In genomic region chr11:79069504-79069903, GRCh38 we compare ENCODE assay signal across 8 cellular contexts.
"Had no signal": no experiment of that assay in that cellular context is flagged by ENCODE, and none has a peak within 500 bp of the region (broad histone marks: within the 10 kb centered on the region; RNA-seq: fewer than 3 reads in every experiment).

No MANE protein-coding gene starts in this region.

- H3K9ac ChIP-seq: GM23248 had no signal

- H3K27ac Mint-ChIP-seq: IgD-negative memory B cell had no signal

- H3K4me3 Mint-ChIP-seq: IgD-negative memory B cell had no signal

- H3K9me3 ChIP-seq: HAP-1 had no signal

- H3K27ac ChIP-seq: GM23248, HL-60 had no signal

- DNase-seq: GM23248, GOT3, H7 had no signal

- H3K9me3 Mint-ChIP-seq: IgD-negative memory B cell had no signal

- H3K4me1 ChIP-seq: HAP-1 had no signal

- H3K36me3 ChIP-seq: HAP-1 had no signal

- H2AFZ ChIP-seq: GM23248 had no signal

- H3K4me3 ChIP-seq: GM23248, HAP-1 had no signal

- ATAC-seq: HCT116, HepG2 had no signal
